ENCODE assay signal across 1 cellular context in the genomic region with DNA sequence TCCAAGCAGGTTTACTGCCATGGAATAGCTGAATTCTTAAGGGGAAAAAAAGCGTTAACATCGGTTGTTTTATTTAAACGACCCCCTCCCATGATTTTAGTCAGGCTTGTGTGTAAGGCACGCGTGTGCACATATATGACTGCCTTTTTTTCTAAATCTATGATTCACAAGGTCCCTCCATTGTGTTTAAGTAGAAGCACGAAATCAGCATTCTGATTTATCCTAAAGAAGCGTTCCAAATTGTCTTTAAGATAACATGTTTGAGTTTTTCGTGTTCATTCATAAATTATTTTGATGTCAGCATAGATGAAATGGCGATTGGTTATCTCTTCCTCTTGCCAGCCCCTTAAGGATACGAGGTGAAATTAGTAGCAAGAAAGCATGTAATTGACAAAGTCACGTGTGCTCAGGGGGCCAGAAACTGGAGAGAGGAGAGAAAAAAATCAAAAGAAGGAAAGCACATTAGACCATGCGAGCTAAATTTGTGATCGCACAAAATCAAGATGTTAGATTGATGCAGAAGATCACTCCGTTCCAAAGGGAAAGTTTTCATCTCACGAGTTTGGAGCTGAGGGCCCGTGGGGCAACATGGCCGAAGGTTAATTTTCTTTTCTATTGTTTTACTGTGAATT.
TF ChIP-seq lines count a peak whose summit lies in the region.

A gene with protein sequence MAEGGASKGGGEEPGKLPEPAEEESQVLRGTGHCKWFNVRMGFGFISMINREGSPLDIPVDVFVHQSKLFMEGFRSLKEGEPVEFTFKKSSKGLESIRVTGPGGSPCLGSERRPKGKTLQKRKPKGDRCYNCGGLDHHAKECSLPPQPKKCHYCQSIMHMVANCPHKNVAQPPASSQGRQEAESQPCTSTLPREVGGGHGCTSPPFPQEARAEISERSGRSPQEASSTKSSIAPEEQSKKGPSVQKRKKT (plus strand): TSS at position 445 of the 632 bp plus-strand sequence. CDS start 144 bp downstream, at position 589.

TF ChIP-seq in HepG2, 621 proteins besides CTCF, POLR2A, EP300 and RAD21 (continued from another document):
- TF ChIP-seq, protein P1, sequence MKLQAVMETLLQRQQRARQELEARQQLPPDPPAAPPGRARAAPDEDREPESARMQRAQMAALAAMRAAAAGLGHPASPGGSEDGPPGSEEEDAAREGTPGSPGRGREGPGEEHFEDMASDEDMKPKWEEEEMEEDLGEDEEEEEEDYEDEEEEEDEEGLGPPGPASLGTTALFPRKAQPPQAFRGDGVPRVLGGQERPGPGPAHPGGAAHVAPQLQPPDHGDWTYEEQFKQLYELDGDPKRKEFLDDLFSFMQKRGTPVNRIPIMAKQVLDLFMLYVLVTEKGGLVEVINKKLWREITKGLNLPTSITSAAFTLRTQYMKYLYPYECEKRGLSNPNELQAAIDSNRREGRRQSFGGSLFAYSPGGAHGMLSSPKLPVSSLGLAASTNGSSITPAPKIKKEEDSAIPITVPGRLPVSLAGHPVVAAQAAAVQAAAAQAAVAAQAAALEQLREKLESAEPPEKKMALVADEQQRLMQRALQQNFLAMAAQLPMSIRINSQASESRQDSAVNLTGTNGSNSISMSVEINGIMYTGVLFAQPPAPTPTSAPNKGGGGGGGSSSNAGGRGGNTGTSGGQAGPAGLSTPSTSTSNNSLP (IDR thresholded peaks at IDR 0.05; ENCODE audit: low read depth, low read length), result 0 out of 2 replicates have a peak, but pooled peaks have one; percentile 8
- no peak for TF ChIP-seq PREB (CRISPR knock-in tag; IDR thresholded peaks at IDR 0.05)
- peak; percentile 44 for TF ChIP-seq YY1 (IDR thresholded peaks at IDR 0.05; ENCODE audit: insufficient read depth, insufficient replicate concordance, low read depth, low read length)
- TF ChIP-seq, protein P2, sequence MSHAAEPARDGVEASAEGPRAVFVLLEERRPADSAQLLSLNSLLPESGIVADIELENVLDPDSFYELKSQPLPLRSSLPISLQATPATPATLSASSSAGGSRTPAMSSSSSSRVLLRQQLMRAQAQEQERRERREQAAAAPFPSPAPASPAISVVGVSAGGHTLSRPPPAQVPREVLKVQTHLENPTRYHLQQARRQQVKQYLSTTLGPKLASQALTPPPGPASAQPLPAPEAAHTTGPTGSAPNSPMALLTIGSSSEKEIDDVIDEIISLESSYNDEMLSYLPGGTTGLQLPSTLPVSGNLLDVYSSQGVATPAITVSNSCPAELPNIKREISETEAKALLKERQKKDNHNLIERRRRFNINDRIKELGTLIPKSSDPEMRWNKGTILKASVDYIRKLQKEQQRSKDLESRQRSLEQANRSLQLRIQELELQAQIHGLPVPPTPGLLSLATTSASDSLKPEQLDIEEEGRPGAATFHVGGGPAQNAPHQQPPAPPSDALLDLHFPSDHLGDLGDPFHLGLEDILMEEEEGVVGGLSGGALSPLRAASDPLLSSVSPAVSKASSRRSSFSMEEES (CRISPR knock-in tag; IDR thresholded peaks at IDR 0.05), result 0 out of 2 replicates have a peak, but pooled peaks have one; percentile 12
- 0 out of 2 replicates have a peak, but pooled peaks have one; percentile 28 for TF ChIP-seq BHLHE40 (IDR thresholded peaks at IDR 0.05; ENCODE audit: low read length)
TF ChIP-seq in HepG2: peak in this region for 20.
